ENCODE assay signal across 1 cellular context in genomic region chr17:4006745-4007211, GRCh38.
TF ChIP-seq lines count a peak whose summit lies in the region.

No MANE protein-coding gene starts in this region.

TF ChIP-seq in GM23338, 12 proteins besides CTCF, POLR2A, EP300 and RAD21 (continued from another document):
- TF ChIP-seq ZNF462 (CRISPR knock-in tag; IDR thresholded peaks at IDR 0.05) (no peak), EZH2phosphoT487 (IDR thresholded peaks at IDR 0.05; ENCODE audit: unreplicated experiment) (no peak), REST (IDR thresholded peaks at IDR 0.05; ENCODE audit: unreplicated experiment) (no peak), EZH2 (IDR thresholded peaks at IDR 0.05; ENCODE audit: low read depth, unreplicated experiment) (no peak), NANOG (IDR thresholded peaks at IDR 0.05; ENCODE audit: borderline replicate concordance) (no peak), CREB1 (CRISPR knock-in tag; IDR thresholded peaks at IDR 0.05; ENCODE audit: low read depth) (no peak), ZNF114 (CRISPR knock-in tag; IDR thresholded peaks at IDR 0.05) (no peak)
